1 cellular context compared by ENCODE assay signal in genomic region chr9:105406369-105406768, GRCh38.
TF ChIP-seq lines count a peak whose summit lies in the region.

No MANE protein-coding gene starts in this region.

TF ChIP-seq in HepG2, 621 proteins besides CTCF, POLR2A, EP300 and RAD21 (continued from another document):
- TF ChIP-seq ZNF121 (CRISPR knock-in tag; IDR thresholded peaks at IDR 0.05) = peak; percentile 72; the same call in 1 of the 2 replicates
